21 cellular contexts compared by ENCODE assay signal in the genomic region with DNA sequence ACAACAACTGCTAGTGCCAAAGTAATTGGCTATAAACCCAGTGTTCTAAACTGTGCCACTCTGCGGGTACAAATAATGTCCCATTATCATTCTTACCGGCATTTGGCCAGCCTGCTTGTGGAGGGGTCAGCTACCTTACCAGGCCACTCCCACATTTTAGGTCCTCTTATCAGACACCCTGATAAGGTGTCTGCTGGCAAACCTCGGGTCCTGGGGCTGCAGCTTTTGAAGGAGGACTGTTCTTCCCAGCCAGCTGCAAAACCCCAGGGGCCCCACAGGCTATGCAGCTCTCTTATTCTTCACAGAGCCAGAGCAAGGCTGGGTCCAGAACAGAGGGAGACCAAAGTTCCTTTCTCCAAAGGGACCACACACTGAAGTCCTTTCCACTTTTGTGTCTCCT.
"Had no signal": no experiment of that assay in that cellular context is flagged by ENCODE, and none has a peak within 500 bp of the region (broad histone marks: within the 10 kb centered on the region; RNA-seq: fewer than 3 reads in every experiment).

No MANE protein-coding gene starts in this region.

- DNase-seq: cortex of kidney; dorsolateral prefrontal cortex; effector CD8-positive, alpha-beta T cell; kidney; left cardiac atrium; mucosa of descending colon; occipital lobe; pancreas; right lobe of liver; stimulated activated CD4-positive, alpha-beta T cell treated with anti-CD3 and anti-CD28 coated beads, Interleukin-4, amount 100 ng/mL, for 24 hours; testis; upper lobe of right lung had no signal

- ATAC-seq: esophagus mucosa; mucosa of descending colon; pancreas; right lobe of liver; stimulated activated memory B cell treated with anti-CD40 and anti-IgM and Interleukin-4, amounts not matched to agents 10 μg/mL and 1 μg/mL and 100 μg/mL, for 72 hours; upper lobe of right lung had no signal

- H3K4me3 ChIP-seq: dorsolateral prefrontal cortex, mucosa of descending colon, pancreas, prostate gland, right lobe of liver, testis, tibial nerve, upper lobe of right lung, vagina had no signal

- FAIRE-seq: endometrium, frontal cortex, kidney, pancreas had no signal

- H3K27ac ChIP-seq: dorsolateral prefrontal cortex, pancreas, prostate gland, right lobe of liver, testis, tibial nerve, upper lobe of right lung, vagina had no signal

- H3K36me3 ChIP-seq: pancreas, prostate gland, right lobe of liver, tibial nerve, upper lobe of right lung, vagina had no signal

- H3K27me3 ChIP-seq: dorsolateral prefrontal cortex, pancreas, right lobe of liver, testis, tibial nerve, upper lobe of right lung, vagina had no signal

- H3K4me1 Mint-ChIP-seq: nephron; stimulated activated memory B cell treated with anti-CD40 and anti-IgM and Interleukin-4, amounts not matched to agents 10 μg/mL and 1 μg/mL and 100 μg/mL, for 72 hours had no signal

- H3K9me3 Mint-ChIP-seq: stimulated activated naive CD8-positive, alpha-beta T cell treated with anti-CD3 and anti-CD28 coated beads, Interleukin-15, Interleukin-2, amounts not matched to agents 100 ng/mL and 50 ng/mL, for 24 hours had no signal

- H3K27me3 Mint-ChIP-seq: stimulated activated memory B cell treated with anti-CD40 and anti-IgM and Interleukin-4, amounts not matched to agents 10 μg/mL and 1 μg/mL and 100 μg/mL, for 72 hours; stimulated activated naive CD8-positive, alpha-beta T cell treated with anti-CD3 and anti-CD28 coated beads, Interleukin-15, Interleukin-2, amounts not matched to agents 100 ng/mL and 50 ng/mL, for 24 hours had no signal

- H3K9me3 ChIP-seq: mucosa of descending colon, prostate gland, right lobe of liver, testis, tibial nerve, upper lobe of right lung, vagina had no signal

- H3K4me3 Mint-ChIP-seq: nephron; stimulated activated memory B cell treated with anti-CD40 and anti-IgM and Interleukin-4, amounts not matched to agents 10 μg/mL and 1 μg/mL and 100 μg/mL, for 72 hours; stimulated activated naive CD8-positive, alpha-beta T cell treated with anti-CD3 and anti-CD28 coated beads, Interleukin-15, Interleukin-2, amounts not matched to agents 100 ng/mL and 50 ng/mL, for 24 hours had no signal

- H3K27ac Mint-ChIP-seq: nephron; stimulated activated memory B cell treated with anti-CD40 and anti-IgM and Interleukin-4, amounts not matched to agents 10 μg/mL and 1 μg/mL and 100 μg/mL, for 72 hours; stimulated activated naive CD8-positive, alpha-beta T cell treated with anti-CD3 and anti-CD28 coated beads, Interleukin-15, Interleukin-2, amounts not matched to agents 100 ng/mL and 50 ng/mL, for 24 hours had no signal

- H3K4me1 ChIP-seq: pancreas, prostate gland, right lobe of liver, testis, tibial nerve, upper lobe of right lung, vagina had no signal
